Comparison of ENCODE assay signal across 8 cellular contexts in genomic region chr1:22452401-22452963, GRCh38. TPM values are rescaled to one million over a fixed set of nuclear protein-coding genes. Genes with fewer than 3 reads are reported as not detected.
DNase-seq lines count a peak whose midpoint lies in the region; ATAC-seq lines count a peak whose summit lies in the region.

No MANE protein-coding gene starts in this region.

- H3K4me1 ChIP-seq in duodenal mucosa (ENCODE audit: control insufficient read depth in 1 of 2, insufficient read depth in 2 of 2, low read length in 2 of 2) (peaks cover 0 to 21% of the 10 kb centered on the region in 2 donors), thymus (ENCODE audit: control insufficient read depth, insufficient read depth, low read length) (no peaks in the 10 kb centered on the region)

- H3K27ac ChIP-seq in duodenal mucosa (ENCODE audit: low read depth, low read length) (peak overlapping the region; percentile 92), thymus (ENCODE audit: low read depth) (peak overlapping the region; percentile 92)

- DNase-seq in DMS53 (lab: John Stamatoyannopoulos, UW) = peak; percentile 80
- peak; percentile 31 for DNase-seq in SK-MEL-5 (ENCODE audit: low read depth, low spot score)
- DNase-seq in medulla oblongata (ENCODE audit: extremely low spot score) = peak; percentile 80
- DNase-seq in GM19238 (ENCODE audit: insufficient read length, low spot score) = no peak

- H3K9me3 ChIP-seq in duodenal mucosa (ENCODE audit: control insufficient read depth in 1 of 2, low read length in 2 of 2) = no peaks in the 10 kb centered on the region
- no peaks in the 10 kb centered on the region for H3K9me3 ChIP-seq in thymus (ENCODE audit: control insufficient read depth)

- H3K36me3 ChIP-seq in duodenal mucosa (ENCODE audit: control insufficient read depth in 1 of 2, insufficient read depth in 2 of 2, low read length in 2 of 2) = no peaks in the 10 kb centered on the region
- no peaks in the 10 kb centered on the region for H3K36me3 ChIP-seq in thymus (ENCODE audit: control insufficient read depth, insufficient read depth)

- H3K27me3 ChIP-seq in duodenal mucosa (ENCODE audit: control insufficient read depth in 1 of 2, insufficient read depth in 2 of 2, low read length in 2 of 2) = no peaks in the 10 kb centered on the region
- H3K27me3 ChIP-seq in thymus (ENCODE audit: control insufficient read depth, insufficient read depth) = no peaks in the 10 kb centered on the region

- peak overlapping the region; percentile 87 to 89 for H3K4me3 ChIP-seq in duodenal mucosa (ENCODE audit: low read depth in 1 of 2, low read length in 2 of 2)
- peak overlapping the region; percentile 86 for H3K4me3 ChIP-seq in thymus (ENCODE audit: low read length)

- peak; percentile 33 for ATAC-seq in GM19351 (IDR thresholded peaks at IDR 0.05; ENCODE audit: unreplicated experiment)
- peak; percentile 12 for ATAC-seq in HG03439 (IDR thresholded peaks at IDR 0.05; ENCODE audit: unreplicated experiment)

- in situ Hi-C loops in SK-MEL-5 (cut with HindIII; ENCODE audit: low pct_unique_long_range_greater_than_20kb, low sequenced_read_pairs) = no loop called here

- peak overlapping the region; percentile 83 to 87 for H3K9ac ChIP-seq in duodenal mucosa (ENCODE audit: low read depth in 1 of 2, low read length in 2 of 2)

- 6% methylated on average over 14 of the region's 14 CpGs for WGBS in thymus

RNA-seq across cellular contexts. Expression of gene ZBTB40, which starts 0.8 kb away (rescaled TPM):
- 14.2 and 14.7 TPM in 2 replicates for total RNA-seq in SK-MEL-5 (2014; rRNA removed; shearing (Covaris generic))
- polyA plus RNA-seq in SK-MEL-5 (2015; cell fraction: cytosol; rRNA removed) = 9.4 and 13.6 TPM in 2 replicates
- 55.3 and 62.0 TPM in 2 replicates for polyA plus RNA-seq in SK-MEL-5 (2015; cell fraction: nucleus; rRNA removed)
- polyA plus RNA-seq in thymus = 8.4 TPM
